In the genomic region with DNA sequence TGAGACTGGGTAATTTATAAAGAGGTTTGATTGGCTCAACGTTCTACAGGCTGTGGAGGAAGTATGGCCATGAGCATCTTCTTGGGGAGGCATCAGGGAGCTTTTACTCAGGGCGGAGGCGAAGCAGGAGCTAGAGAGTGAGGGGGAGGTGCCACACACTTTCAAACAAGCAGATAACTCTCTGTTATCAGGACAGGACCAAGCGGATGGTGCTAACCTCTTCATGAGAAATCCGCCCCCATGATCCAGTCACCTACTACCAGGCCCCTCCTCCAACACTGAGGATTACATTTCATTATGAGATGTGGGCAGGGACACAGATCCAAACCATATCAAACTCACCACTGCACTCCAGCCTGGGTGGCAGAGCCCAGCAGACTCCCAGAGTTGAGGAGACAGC, we compare ENCODE assay signal across 1 cellular context.
A peak's percentile ranks its signal among the peaks of the same experiment; 100 is the strongest.
TF ChIP-seq lines count a peak whose summit lies in the region.

No MANE protein-coding gene starts in this region.

TF ChIP-seq in K562, 482 proteins besides CTCF, POLR2A, EP300 and RAD21 (continued from another document):
- TF ChIP-seq RUNX1 (IDR thresholded peaks at IDR 0.05; ENCODE audit: low read depth) (no peak), NCOA2 (IDR thresholded peaks at IDR 0.05; ENCODE audit: partially characterized antibody in 2 of 2) (no peak), ZZZ3 (IDR thresholded peaks at IDR 0.05) (no peak), DPF2 (IDR thresholded peaks at IDR 0.05) (peak; percentile 66), RCOR1 (IDR thresholded peaks at IDR 0.05; ENCODE audit: borderline replicate concordance in 1 of 2, low read depth in 2 of 2, low read length in 2 of 2) (peak in 1 of 2 experiments; percentile 91; a peak in 2 of 4 replicates), PHF21A (IDR thresholded peaks at IDR 0.05; ENCODE audit: borderline replicate concordance, low read depth) (0 out of 2 replicates have a peak, but pooled peaks have one; percentile 4), HOXB6 (CRISPR knock-in tag; IDR thresholded peaks at IDR 0.05; ENCODE audit: borderline replicate concordance) (no peak), ZEB2 (IDR thresholded peaks at IDR 0.05) (peak; percentile 32; the same call in 1 of the 2 replicates), POLR3G (IDR thresholded peaks at IDR 0.05; ENCODE audit: extremely low read depth, insufficient read length, insufficient replicate concordance) (no peak), YY1 (IDR thresholded peaks at IDR 0.05; ENCODE audit: borderline replicate concordance in 1 of 3, control insufficient read depth in 1 of 3, extremely low read depth in 1 of 3, insufficient read depth in 3 of 3, insufficient read length in 1 of 3, insufficient replicate concordance in 2 of 3, low read depth in 1 of 3, low read length in 2 of 3) (no peak), MAFF (IDR thresholded peaks at IDR 0.05; ENCODE audit: low read length) (no peak), SMARCA5 (IDR thresholded peaks at IDR 0.05) (no peak), CEBPG (CRISPR knock-in tag; IDR thresholded peaks at IDR 0.05) (no peak), CEBPG (tag; conservative IDR thresholded peaks at IDR 0.05 in 1 of 2, IDR thresholded peaks at IDR 0.05 in 1 of 2) (no peak), XRCC3 (IDR thresholded peaks at IDR 0.05) (no peak), ZNF146 (CRISPR knock-in tag; IDR thresholded peaks at IDR 0.05; ENCODE audit: unreplicated experiment) (no peak), SP1 (CRISPR knock-in tag; IDR thresholded peaks at IDR 0.05) (no peak), ZNF165 (CRISPR knock-in tag; IDR thresholded peaks at IDR 0.05; ENCODE audit: borderline replicate concordance) (no peak), HDAC8 (tag; IDR thresholded peaks at IDR 0.05) (no peak), TAF7 (tag; IDR thresholded peaks at IDR 0.05) (no peak), GTF2F1 (IDR thresholded peaks at IDR 0.05; ENCODE audit: low read depth, low read length) (no peak), DNMT1 (IDR thresholded peaks at IDR 0.05) (no peak), RB1 (IDR thresholded peaks at IDR 0.05; ENCODE audit: low read depth) (no peak), STAG1 (CRISPR knock-in tag; IDR thresholded peaks at IDR 0.05; ENCODE audit: borderline replicate concordance) (no peak)
- TF ChIP-seq, protein P1, sequence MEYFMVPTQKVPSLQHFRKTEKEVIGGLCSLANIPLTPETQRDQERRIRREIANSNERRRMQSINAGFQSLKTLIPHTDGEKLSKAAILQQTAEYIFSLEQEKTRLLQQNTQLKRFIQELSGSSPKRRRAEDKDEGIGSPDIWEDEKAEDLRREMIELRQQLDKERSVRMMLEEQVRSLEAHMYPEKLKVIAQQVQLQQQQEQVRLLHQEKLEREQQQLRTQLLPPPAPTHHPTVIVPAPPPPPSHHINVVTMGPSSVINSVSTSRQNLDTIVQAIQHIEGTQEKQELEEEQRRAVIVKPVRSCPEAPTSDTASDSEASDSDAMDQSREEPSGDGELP (CRISPR knock-in tag; IDR thresholded peaks at IDR 0.05; ENCODE audit: borderline replicate concordance): no peak; the same call in 1 of the 2 replicates
- TF ChIP-seq, protein P2, sequence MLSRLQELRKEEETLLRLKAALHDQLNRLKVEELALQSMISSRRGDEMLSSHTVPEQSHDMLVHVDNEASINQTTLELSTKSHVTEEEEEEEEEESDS (CRISPR knock-in tag; IDR thresholded peaks at IDR 0.05): no peak
- TF ChIP-seq, protein P3, sequence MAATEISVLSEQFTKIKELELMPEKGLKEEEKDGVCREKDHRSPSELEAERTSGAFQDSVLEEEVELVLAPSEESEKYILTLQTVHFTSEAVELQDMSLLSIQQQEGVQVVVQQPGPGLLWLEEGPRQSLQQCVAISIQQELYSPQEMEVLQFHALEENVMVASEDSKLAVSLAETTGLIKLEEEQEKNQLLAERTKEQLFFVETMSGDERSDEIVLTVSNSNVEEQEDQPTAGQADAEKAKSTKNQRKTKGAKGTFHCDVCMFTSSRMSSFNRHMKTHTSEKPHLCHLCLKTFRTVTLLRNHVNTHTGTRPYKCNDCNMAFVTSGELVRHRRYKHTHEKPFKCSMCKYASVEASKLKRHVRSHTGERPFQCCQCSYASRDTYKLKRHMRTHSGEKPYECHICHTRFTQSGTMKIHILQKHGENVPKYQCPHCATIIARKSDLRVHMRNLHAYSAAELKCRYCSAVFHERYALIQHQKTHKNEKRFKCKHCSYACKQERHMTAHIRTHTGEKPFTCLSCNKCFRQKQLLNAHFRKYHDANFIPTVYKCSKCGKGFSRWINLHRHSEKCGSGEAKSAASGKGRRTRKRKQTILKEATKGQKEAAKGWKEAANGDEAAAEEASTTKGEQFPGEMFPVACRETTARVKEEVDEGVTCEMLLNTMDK (IDR thresholded peaks at IDR 0.05; ENCODE audit: borderline replicate concordance, insufficient read depth, low read depth, low read length, poor library complexity, severe bottlenecking): no peak
